In genomic region chr22:22513619-22514018, GRCh38 we compare ENCODE assay signal across 36 cellular contexts. TPM values are rescaled to one million over a fixed set of nuclear protein-coding genes. Genes with fewer than 3 reads are reported as not detected.
"Had no signal": no experiment of that assay in that cellular context is flagged by ENCODE, and none has a peak within 500 bp of the region (broad histone marks: within the 10 kb centered on the region; RNA-seq: fewer than 3 reads in every experiment).

No MANE protein-coding gene starts in this region.

- ATAC-seq: naive thymus-derived CD8-positive, alpha-beta T cell; natural killer cell treated with Interleukin-12 subunit alpha and Interleukin-12 subunit beta and Interleukin-15 and Interleukin-18, amount 100 ng/mL, for 72 hours; psoas muscle; right cardiac atrium; right lobe of liver; stimulated activated memory B cell treated with anti-CD40 and anti-IgM and Interleukin-4, amounts not matched to agents 10 μg/mL and 1 μg/mL and 100 μg/mL, for 72 hours; stimulated activated naive CD8-positive, alpha-beta T cell treated with anti-CD3 and anti-CD28 coated beads, Interleukin-15, amount 100 ng/mL, for 72 hours; stimulated activated naive CD8-positive, alpha-beta T cell treated with anti-CD3 and anti-CD28 coated beads, Interleukin-15, Interleukin-2, amounts not matched to agents 100 U/mL and 50 U/mL, for 24 hours; upper lobe of right lung had no signal

- H3K9me3 ChIP-seq: ovary, right lobe of liver, testis, upper lobe of right lung had no signal

- H3K4me3 Mint-ChIP-seq: naive thymus-derived CD8-positive, alpha-beta T cell; natural killer cell treated with Interleukin-12 subunit alpha and Interleukin-12 subunit beta and Interleukin-15 and Interleukin-18, amount 100 ng/mL, for 72 hours; nephron progenitor cell; neural progenitor cell; stimulated activated memory B cell treated with anti-CD40 and anti-IgM and Interleukin-4, amounts not matched to agents 10 μg/mL and 1 μg/mL and 100 μg/mL, for 72 hours; stimulated activated naive CD8-positive, alpha-beta T cell treated with anti-CD3 and anti-CD28 coated beads, Interleukin-15, amount 100 ng/mL, for 72 hours; type B pancreatic cell had no signal

- H3K27ac Mint-ChIP-seq: naive thymus-derived CD8-positive, alpha-beta T cell; natural killer cell treated with Interleukin-12 subunit alpha and Interleukin-12 subunit beta and Interleukin-15 and Interleukin-18, amount 100 ng/mL, for 72 hours; nephron progenitor cell; neural progenitor cell; progenitor cell of endocrine pancreas; stimulated activated memory B cell treated with anti-CD40 and anti-IgM and Interleukin-4, amounts not matched to agents 10 μg/mL and 1 μg/mL and 100 μg/mL, for 72 hours; stimulated activated naive CD8-positive, alpha-beta T cell treated with anti-CD3 and anti-CD28 coated beads, Interleukin-15, amount 100 ng/mL, for 72 hours; type B pancreatic cell had no signal

- H3K36me3 ChIP-seq: neural progenitor cell, ovary, right lobe of liver, sigmoid colon, spleen, suprapubic skin, tibial artery, transverse colon, upper lobe of right lung, uterus had no signal

- H3K36me3 Mint-ChIP-seq: neural progenitor cell; stimulated activated memory B cell treated with anti-CD40 and anti-IgM and Interleukin-4, amounts not matched to agents 10 μg/mL and 1 μg/mL and 100 μg/mL, for 72 hours; type B pancreatic cell had no signal

- DNase-seq: naive thymus-derived CD8-positive, alpha-beta T cell; nephron progenitor cell; occipital lobe; ovary; posterior cingulate gyrus; psoas muscle; right cardiac atrium; right lobe of liver; sigmoid colon; spleen; stimulated activated CD4-positive, alpha-beta T cell treated with anti-CD3 and anti-CD28 coated beads, Interleukin-12 subunit alpha, Interleukin-12 subunit beta, amount 100 ng/mL, for 4 hours; stimulated activated CD4-positive, alpha-beta T cell treated with anti-CD3 and anti-CD28 coated beads, Interleukin-1b, Interleukin-23, amount 100 ng/mL, for 48 hours; stimulated activated CD4-positive, alpha-beta T cell treated with anti-CD3 and anti-CD28 coated beads, Interleukin-4, amount 100 ng/mL, for 1 hour; stimulated activated CD4-positive, alpha-beta T cell treated with anti-CD3 and anti-CD28 coated beads, Interleukin-4, amount 100 ng/mL, for 4 hours; stimulated activated CD8-positive, alpha-beta memory T cell treated with anti-CD3 and anti-CD28 coated beads, Interleukin-4, amount 100 ng/mL, for 48 hours; stimulated activated naive CD4-positive, alpha-beta T cell; stimulated activated naive CD8-positive, alpha-beta T cell treated with anti-CD3 and anti-CD28 coated beads, Interleukin-15, amount 100 ng/mL, for 72 hours; stimulated activated naive CD8-positive, alpha-beta T cell treated with anti-CD3 and anti-CD28 coated beads, Interleukin-15, Interleukin-2, amounts not matched to agents 100 U/mL and 50 U/mL, for 24 hours; substantia nigra; testis; tibial artery; transverse colon; upper lobe of right lung; uterus had no signal

- H3K79me2 ChIP-seq: parathyroid adenoma had no signal

- H3K4me1 ChIP-seq: neural progenitor cell, parathyroid adenoma, psoas muscle, right lobe of liver, testis, tibial artery, transverse colon, upper lobe of right lung, uterus had no signal

- H3K4me1 Mint-ChIP-seq: nephron progenitor cell had no signal

- H3K4me3 ChIP-seq: neural progenitor cell, ovary, psoas muscle, right lobe of liver, sigmoid colon, skin epidermis, smooth muscle cell, spleen, suprapubic skin, testis, tibial artery, transverse colon, upper lobe of right lung, uterus had no signal

- H3K27me3 ChIP-seq: ovary, right lobe of liver, testis, uterus had no signal

- H3K9ac ChIP-seq: neural progenitor cell, parathyroid adenoma had no signal

- H3K4me2 ChIP-seq: neural progenitor cell, smooth muscle cell had no signal

- H2AFZ ChIP-seq: neural progenitor cell, parathyroid adenoma had no signal

- H3K27ac ChIP-seq: neural progenitor cell, ovary, parathyroid adenoma, psoas muscle, right lobe of liver, sigmoid colon, skin epidermis, spleen, suprapubic skin, testis, tibial artery, transverse colon, upper lobe of right lung, uterus had no signal

RNA-seq across cellular contexts. Expression of gene ZNF280A, which starts 6.5 kb away (rescaled TPM):
- total RNA-seq: naive thymus-derived CD8-positive, alpha-beta T cell; natural killer cell treated with Interleukin-12 subunit alpha and Interleukin-12 subunit beta and Interleukin-15 and Interleukin-18, amount 100 ng/mL, for 72 hours; occipital lobe; osteoblast; progenitor cell of endocrine pancreas; psoas muscle; renal cortical epithelial cell; right cardiac atrium; right lobe of liver; sigmoid colon; smooth muscle cell; suprapubic skin; transverse colon; upper lobe of right lung; urinary bladder; uterus had no signal
- polyA plus RNA-seq: naive thymus-derived CD8-positive, alpha-beta T cell; psoas muscle; right cardiac atrium; sigmoid colon; spleen; urinary bladder had no signal

RNA-seq across cellular contexts. Expression of gene PRAME, which starts 45.4 kb away (rescaled TPM):
- total RNA-seq: naive thymus-derived CD8-positive, alpha-beta T cell; occipital lobe; progenitor cell of endocrine pancreas; psoas muscle; right cardiac atrium; right lobe of liver; smooth muscle cell; suprapubic skin; upper lobe of right lung; urinary bladder had no signal
- polyA plus RNA-seq: naive thymus-derived CD8-positive, alpha-beta T cell; smooth muscle cell; urinary bladder had no signal
